ENCODE assay signal across 24 cellular contexts in the genomic region with DNA sequence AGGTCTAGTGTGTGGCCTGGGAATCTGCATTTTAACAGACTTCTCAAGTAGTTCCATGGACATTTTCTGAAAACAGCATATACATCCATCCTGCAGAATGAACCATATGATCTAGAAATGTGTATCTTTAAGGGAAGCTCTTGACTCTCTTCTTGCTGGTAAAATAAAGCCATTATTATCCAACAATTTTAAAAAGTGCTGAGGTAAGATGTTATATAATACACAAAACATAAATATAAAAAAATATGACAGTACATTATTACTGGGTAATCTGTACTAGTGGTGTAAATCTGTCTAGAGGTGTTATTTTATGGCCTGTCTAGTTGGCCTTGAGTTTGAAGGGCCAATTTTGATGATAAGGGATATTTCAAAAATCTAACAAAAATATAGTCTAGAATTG.
"Had no signal": no experiment of that assay in that cellular context is flagged by ENCODE, and none has a peak within 500 bp of the region (broad histone marks: within the 10 kb centered on the region; RNA-seq: fewer than 3 reads in every experiment).

No MANE protein-coding gene starts in this region.

- H2AFZ ChIP-seq: hepatocyte, neural progenitor cell had no signal

- H3K36me3 ChIP-seq: colonic mucosa, esophagus muscularis mucosa, gastroesophageal sphincter, neural progenitor cell, prostate gland, right atrium auricular region, sigmoid colon, stomach, thyroid gland had no signal

- FAIRE-seq: endothelial cell of umbilical vein had no signal

- H3K79me2 ChIP-seq: hepatocyte had no signal

- H3K4me2 ChIP-seq: hepatocyte, neural progenitor cell had no signal

- ATAC-seq: foreskin keratinocyte; gastroesophageal sphincter; heart left ventricle; naive thymus-derived CD4-positive, alpha-beta T cell; stimulated activated effector memory CD8-positive, alpha-beta T cell treated with anti-CD3 and anti-CD28 coated beads, Interleukin-12 subunit alpha, Interleukin-12 subunit beta, amount 100 ng/mL, for 72 hours had no signal

- H3K9ac ChIP-seq: neural progenitor cell had no signal

- H3K4me1 ChIP-seq: colonic mucosa, foreskin keratinocyte, neural progenitor cell, prostate gland, right atrium auricular region, sigmoid colon, stomach had no signal

- DNase-seq: colonic mucosa; dermis blood vessel endothelial cell; effector memory CD4-positive, alpha-beta T cell; foreskin keratinocyte; heart left ventricle; kidney; midbrain; naive thymus-derived CD4-positive, alpha-beta T cell; sigmoid colon; stimulated activated CD4-positive, alpha-beta T cell treated with anti-CD3 and anti-CD28 coated beads, Interleukin-2, amount 100 ng/mL, for 24 hours; stimulated activated CD4-positive, alpha-beta T cell treated with anti-CD3 and anti-CD28 coated beads, Interleukin-4, amount 100 ng/mL, for 24 hours; stimulated activated naive CD4-positive, alpha-beta T cell treated with Interleukin-2 at 50 U/mL for 16 hours; stomach; thyroid gland; trophoblast cell had no signal

- H3K9me3 ChIP-seq: colonic mucosa, prostate gland, sigmoid colon, thyroid gland had no signal

- H3K4me3 ChIP-seq: colonic mucosa, esophagus muscularis mucosa, gastroesophageal sphincter, heart left ventricle, hepatocyte, lung, neural progenitor cell, prostate gland, right atrium auricular region, sigmoid colon, stomach, thyroid gland had no signal

- H3K27me3 ChIP-seq: colonic mucosa, esophagus muscularis mucosa, foreskin keratinocyte, gastroesophageal sphincter, heart left ventricle, hepatocyte, neural progenitor cell, right atrium auricular region, sigmoid colon, stomach, thyroid gland had no signal

- H3K27ac ChIP-seq: colonic mucosa, foreskin keratinocyte, gastroesophageal sphincter, heart left ventricle, hepatocyte, neural progenitor cell, prostate gland, right atrium auricular region, stomach, thyroid gland had no signal
